18 cellular contexts compared by ENCODE assay signal in the genomic region with DNA sequence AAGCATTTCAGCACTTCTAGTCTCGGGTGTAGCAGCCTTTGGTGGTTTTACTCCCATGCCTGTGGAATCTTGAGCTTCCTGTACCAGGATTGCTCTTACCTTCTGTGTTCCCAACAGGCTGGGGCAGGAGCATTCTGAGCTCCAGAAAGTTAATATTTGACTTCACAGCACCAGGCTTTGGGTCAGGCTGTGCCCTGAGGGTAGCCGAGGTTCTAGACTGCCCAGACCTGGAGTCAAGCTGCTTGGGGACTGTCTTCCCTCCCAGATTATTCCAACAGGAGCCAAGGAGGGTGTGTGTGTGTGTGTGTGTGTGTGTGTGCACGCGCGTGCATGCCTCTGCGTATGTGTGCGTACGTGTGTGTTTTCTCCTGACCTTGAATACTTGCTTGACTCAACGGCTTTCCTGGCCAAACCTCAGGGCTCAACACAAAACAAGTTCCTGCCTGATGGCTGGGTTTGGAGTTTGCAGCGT.
DNase-seq lines count a peak whose midpoint lies in the region; TF ChIP-seq lines count a peak whose summit lies in the region.
"Had no signal": no experiment of that assay in that cellular context is flagged by ENCODE, and none has a peak within 500 bp of the region (broad histone marks: within the 10 kb centered on the region; RNA-seq: fewer than 3 reads in every experiment).

No MANE protein-coding gene starts in this region.

- no peak for TF ChIP-seq EP300 in ovary (IDR thresholded peaks at IDR 0.05)

- H3K27ac ChIP-seq in breast epithelium (peak overlapping the region; percentile 85 to 87), ovary (peak overlapping the region; percentile 27 to 85)
- H3K27ac ChIP-seq: SK-N-MC had no signal

- H3K27me3 ChIP-seq in breast epithelium = no peaks in the 10 kb centered on the region
- no peaks in the 10 kb centered on the region for H3K27me3 ChIP-seq in ovary
- H3K27me3 ChIP-seq: BE2C had no signal

- no peak overlapping the region for H3K4me3 ChIP-seq in breast epithelium
- no peak overlapping the region for H3K4me3 ChIP-seq in ovary
- H3K4me3 ChIP-seq: SK-N-MC had no signal

- no peaks in the 10 kb centered on the region for H3K36me3 ChIP-seq in breast epithelium
- H3K36me3 ChIP-seq in ovary = no peaks in the 10 kb centered on the region
- H3K36me3 ChIP-seq: BE2C had no signal

- no peak for TF ChIP-seq CTCF in breast epithelium (IDR thresholded peaks at IDR 0.05)
- TF ChIP-seq CTCF in ovary (IDR thresholded peaks at IDR 0.05) = no peak
- no peak for TF ChIP-seq CTCF in type B pancreatic cell (conservative IDR thresholded peaks at IDR 0.05)

- peaks cover 9% of the 10 kb centered on the region for H3K4me1 Mint-ChIP-seq in type B pancreatic cell (ENCODE audit: unreplicated experiment)
- no peaks in the 10 kb centered on the region for H3K4me1 Mint-ChIP-seq in activated naive CD4-positive, alpha-beta T cell treated with anti-CD3 and anti-CD28 coated beads, Interleukin-2, amount 10 ng/mL, durations not matched to agents 7 days and 5 days
- H3K4me1 Mint-ChIP-seq in T-helper 2 cell treated with Interferon-gamma antibody and Interleukin-4, amounts not matched to agents 5 μg/mL and 100 μg/mL, for 36 hours (ENCODE audit: low read depth) = no peaks in the 10 kb centered on the region
- no peaks in the 10 kb centered on the region for H3K4me1 Mint-ChIP-seq in activated CD4-positive, alpha-beta T cell treated with anti-CD3 and anti-CD28 coated beads, Interleukin-2, amount 10 ng/mL, durations not matched to agents 24 days and 14 days

- no peaks in the 10 kb centered on the region for H3K9me3 Mint-ChIP-seq in type B pancreatic cell
- H3K9me3 Mint-ChIP-seq in activated naive CD4-positive, alpha-beta T cell treated with anti-CD3 and anti-CD28 coated beads, Interleukin-2, amount 10 ng/mL, durations not matched to agents 7 days and 5 days = no peaks in the 10 kb centered on the region
- H3K9me3 Mint-ChIP-seq in T-helper 2 cell treated with Interferon-gamma antibody and Interleukin-4, amounts not matched to agents 5 μg/mL and 100 μg/mL, for 36 hours = no peaks in the 10 kb centered on the region
- H3K9me3 Mint-ChIP-seq in activated CD4-positive, alpha-beta T cell treated with anti-CD3 and anti-CD28 coated beads, Interleukin-2, amount 10 ng/mL, durations not matched to agents 24 days and 14 days = no peaks in the 10 kb centered on the region
- H3K9me3 Mint-ChIP-seq: activated CD4-positive, alpha-beta memory T cell treated with anti-CD3 and anti-CD28 coated beads for 36 hours; natural killer cell treated with Interleukin-12 subunit alpha and Interleukin-12 subunit beta and Interleukin-15 and Interleukin-18, amount 100 ng/mL, for 72 hours had no signal

- WGBS in ovary, 3 donors = 15 to 35% (median 16%) methylated on average over 10 of the region's 10 CpGs

- H3K4me1 ChIP-seq in breast epithelium (peaks cover 0 to 24% of the 10 kb centered on the region in 2 donors), ovary (ENCODE audit: insufficient read depth) (peaks cover 17% of the 10 kb centered on the region)
- H3K4me1 ChIP-seq: BE2C had no signal

- intact Hi-C loops in breast epithelium (cut with DNase I; ENCODE audit: low total_unique reads) (no loop called here), ovary (cut with DNase I) (loop anchor here in 2 of 4 donors (10.0 kb wide), 2 partner anchors 88 to 98 kb away; a partner anchor contains a TSS)
- intact Hi-C loops in activated CD4-positive, alpha-beta T cell treated with anti-CD3 and anti-CD28 coated beads, Interleukin-2, amount 10 ng/mL, durations not matched to agents 24 days and 14 days (cut with micrococcal nuclease) = no loop called here

- no peak overlapping the region for H3K4me3 Mint-ChIP-seq in type B pancreatic cell
- H3K4me3 Mint-ChIP-seq in activated naive CD4-positive, alpha-beta T cell treated with anti-CD3 and anti-CD28 coated beads, Interleukin-2, amount 10 ng/mL, durations not matched to agents 7 days and 5 days = no peak overlapping the region
- no peak overlapping the region for H3K4me3 Mint-ChIP-seq in T-helper 2 cell treated with Interferon-gamma antibody and Interleukin-4, amounts not matched to agents 5 μg/mL and 100 μg/mL, for 36 hours
- no peak overlapping the region for H3K4me3 Mint-ChIP-seq in activated CD4-positive, alpha-beta T cell treated with anti-CD3 and anti-CD28 coated beads, Interleukin-2, amount 10 ng/mL, durations not matched to agents 24 days and 14 days
- H3K4me3 Mint-ChIP-seq: activated CD4-positive, alpha-beta memory T cell treated with anti-CD3 and anti-CD28 coated beads for 36 hours; natural killer cell treated with Interleukin-12 subunit alpha and Interleukin-12 subunit beta and Interleukin-15 and Interleukin-18, amount 100 ng/mL, for 72 hours had no signal

- DNase-seq in breast epithelium (ENCODE audit: low spot score in 2 of 2) (peak; percentile 67 to 78), iris pigment epithelial cell (ENCODE audit: low read depth) (peak; percentile 69), ovary (peak; percentile 78 to 84 (median 80)), type B pancreatic cell (ENCODE audit: extremely low spot score, unreplicated experiment) (no peak), DMS79 (lab: John Stamatoyannopoulos, UW) (no peak)
- no peak for DNase-seq in activated naive CD4-positive, alpha-beta T cell treated with anti-CD3 and anti-CD28 coated beads, Interleukin-2, amount 10 ng/mL, durations not matched to agents 7 days and 5 days
- no peak for DNase-seq in T-helper 2 cell treated with Interferon-gamma antibody and Interleukin-4, amounts not matched to agents 5 μg/mL and 100 μg/mL, for 36 hours (ENCODE audit: low spot score)
- no peak for DNase-seq in activated CD4-positive, alpha-beta T cell treated with anti-CD3 and anti-CD28 coated beads, Interleukin-2, amount 10 ng/mL, durations not matched to agents 24 days and 14 days
- DNase-seq: activated CD4-positive, alpha-beta memory T cell treated with anti-CD3 and anti-CD28 coated beads for 36 hours; BE2C; DMS153; IMR-90; islet precursor cell; NCI-H1092 treated with DMSO at 0.1 percent for 48 hours; NCI-H345; stimulated activated naive CD4-positive, alpha-beta T cell treated with Interleukin-2 at 50 U/mL for 16 hours had no signal

- CTCF ChIA-PET in activated naive CD4-positive, alpha-beta T cell treated with anti-CD3 and anti-CD28 coated beads, Interleukin-2, amount 10 ng/mL, durations not matched to agents 7 days and 5 days (lab: Charles Lee) = interaction anchor here (1.1 kb wide), 1 partner anchor 95 kb away, joined by 3 read pairs; a partner anchor contains a TSS

- H3K27ac Mint-ChIP-seq in type B pancreatic cell = peak overlapping the region; percentile 73
- no peak overlapping the region for H3K27ac Mint-ChIP-seq in activated naive CD4-positive, alpha-beta T cell treated with anti-CD3 and anti-CD28 coated beads, Interleukin-2, amount 10 ng/mL, durations not matched to agents 7 days and 5 days
- H3K27ac Mint-ChIP-seq in T-helper 2 cell treated with Interferon-gamma antibody and Interleukin-4, amounts not matched to agents 5 μg/mL and 100 μg/mL, for 36 hours = no peak overlapping the region
- H3K27ac Mint-ChIP-seq in activated CD4-positive, alpha-beta T cell treated with anti-CD3 and anti-CD28 coated beads, Interleukin-2, amount 10 ng/mL, durations not matched to agents 24 days and 14 days = no peak overlapping the region
- H3K27ac Mint-ChIP-seq: activated CD4-positive, alpha-beta memory T cell treated with anti-CD3 and anti-CD28 coated beads for 36 hours; natural killer cell treated with Interleukin-12 subunit alpha and Interleukin-12 subunit beta and Interleukin-15 and Interleukin-18, amount 100 ng/mL, for 72 hours had no signal

- H3K9me3 ChIP-seq in breast epithelium = no peaks in the 10 kb centered on the region
- H3K9me3 ChIP-seq in ovary = no peaks in the 10 kb centered on the region
- H3K9me3 ChIP-seq: BE2C had no signal

- peaks cover 42% of the 10 kb centered on the region for H3K36me3 Mint-ChIP-seq in type B pancreatic cell
- peaks cover 23% of the 10 kb centered on the region for H3K36me3 Mint-ChIP-seq in activated naive CD4-positive, alpha-beta T cell treated with anti-CD3 and anti-CD28 coated beads, Interleukin-2, amount 10 ng/mL, durations not matched to agents 7 days and 5 days
- H3K36me3 Mint-ChIP-seq in T-helper 2 cell treated with Interferon-gamma antibody and Interleukin-4, amounts not matched to agents 5 μg/mL and 100 μg/mL, for 36 hours (ENCODE audit: low read depth) = peaks cover 34% of the 10 kb centered on the region
- peaks cover 18% of the 10 kb centered on the region for H3K36me3 Mint-ChIP-seq in activated CD4-positive, alpha-beta T cell treated with anti-CD3 and anti-CD28 coated beads, Interleukin-2, amount 10 ng/mL, durations not matched to agents 24 days and 14 days (ENCODE audit: low read depth)
- H3K36me3 Mint-ChIP-seq: natural killer cell treated with Interleukin-12 subunit alpha and Interleukin-12 subunit beta and Interleukin-15 and Interleukin-18, amount 100 ng/mL, for 72 hours had no signal

- no peaks in the 10 kb centered on the region for H3K27me3 Mint-ChIP-seq in type B pancreatic cell
- H3K27me3 Mint-ChIP-seq in activated naive CD4-positive, alpha-beta T cell treated with anti-CD3 and anti-CD28 coated beads, Interleukin-2, amount 10 ng/mL, durations not matched to agents 7 days and 5 days = no peaks in the 10 kb centered on the region
- H3K27me3 Mint-ChIP-seq in T-helper 2 cell treated with Interferon-gamma antibody and Interleukin-4, amounts not matched to agents 5 μg/mL and 100 μg/mL, for 36 hours (ENCODE audit: low read depth) = no peaks in the 10 kb centered on the region
- H3K27me3 Mint-ChIP-seq in activated CD4-positive, alpha-beta T cell treated with anti-CD3 and anti-CD28 coated beads, Interleukin-2, amount 10 ng/mL, durations not matched to agents 24 days and 14 days = no peaks in the 10 kb centered on the region
- H3K27me3 Mint-ChIP-seq: activated CD4-positive, alpha-beta memory T cell treated with anti-CD3 and anti-CD28 coated beads for 36 hours; natural killer cell treated with Interleukin-12 subunit alpha and Interleukin-12 subunit beta and Interleukin-15 and Interleukin-18, amount 100 ng/mL, for 72 hours had no signal

- TF ChIP-seq POLR2A in breast epithelium (IDR thresholded peaks at IDR 0.05) = no peak
- no peak for TF ChIP-seq POLR2A in ovary (IDR thresholded peaks at IDR 0.05)

Comparison
In these comparisons a context has a peak if more than half of its experiments do, and no peak if none do; other contexts are left out.
1. DNase-seq: peak in breast epithelium (2 of 2), iris pigment epithelial cell (single experiment) and ovary (5 of 5); none in type B pancreatic cell (single experiment), activated naive CD4-positive, alpha-beta T cell treated with anti-CD3 and anti-CD28 coated beads, Interleukin-2, amount 10 ng/mL, durations not matched to agents 7 days and 5 days (single experiment), T-helper 2 cell treated with Interferon-gamma antibody and Interleukin-4, amounts not matched to agents 5 μg/mL and 100 μg/mL, for 36 hours (single experiment), DMS79 (single experiment) and activated CD4-positive, alpha-beta T cell treated with anti-CD3 and anti-CD28 coated beads, Interleukin-2, amount 10 ng/mL, durations not matched to agents 24 days and 14 days (single experiment).